ENCODE assay signal across 32 cellular contexts in genomic region chr13:41186481-41186880, GRCh38.
"Had no signal": no experiment of that assay in that cellular context is flagged by ENCODE, and none has a peak within 500 bp of the region (broad histone marks: within the 10 kb centered on the region; RNA-seq: fewer than 3 reads in every experiment).

No MANE protein-coding gene starts in this region.

- H3K27me3 ChIP-seq: adrenal gland, body of pancreas, brain microvascular endothelial cell, breast epithelium had no signal

- H3K27me3 Mint-ChIP-seq: activated B cell treated with CpG ODN at 0.5 μM for 24 hours; activated CD4-positive, alpha-beta memory T cell treated with anti-CD3 and anti-CD28 coated beads, Interleukin-2, amount 10 ng/mL, durations not matched to agents 7 days and 5 days; activated CD4-positive, alpha-beta T cell treated with anti-CD3 and anti-CD28 coated beads, Interleukin-2, amount 10 ng/mL, durations not matched to agents 7 days and 5 days; activated CD8-positive, alpha-beta memory T cell treated with anti-CD3 and anti-CD28 coated beads, Interleukin-2, amount 10 ng/mL, durations not matched to agents 7 days and 5 days; activated naive CD8-positive, alpha-beta T cell treated with anti-CD3 and anti-CD28 coated beads for 36 hours; activated T-cell treated with anti-CD3 and anti-CD28 coated beads, Interleukin-2, amount 50 U/mL, for 24 hours had no signal

- H3K27ac Mint-ChIP-seq: activated B cell treated with CpG ODN at 0.5 μM for 24 hours; activated CD4-positive, alpha-beta memory T cell treated with anti-CD3 and anti-CD28 coated beads, Interleukin-2, amount 10 ng/mL, durations not matched to agents 7 days and 5 days; activated CD4-positive, alpha-beta T cell treated with anti-CD3 and anti-CD28 coated beads, Interleukin-2, amount 10 ng/mL, durations not matched to agents 7 days and 5 days; activated CD8-positive, alpha-beta memory T cell treated with anti-CD3 and anti-CD28 coated beads, Interleukin-2, amount 10 ng/mL, durations not matched to agents 7 days and 5 days; activated CD8-positive, alpha-beta T cell treated with anti-CD3 and anti-CD28 coated beads, Interleukin-2, amount 10 ng/mL, durations not matched to agents 7 days and 5 days; activated naive CD4-positive, alpha-beta T cell treated with anti-CD3 and anti-CD28 coated beads for 36 hours; activated naive CD4-positive, alpha-beta T cell treated with anti-CD3 and anti-CD28 coated beads, Interleukin-2, amount 50 U/mL, for 72 hours; activated naive CD8-positive, alpha-beta T cell treated with anti-CD3 and anti-CD28 coated beads for 36 hours; activated T-cell treated with anti-CD3 and anti-CD28 coated beads, Interleukin-2, amount 50 U/mL, for 24 hours; T-helper 1 cell treated with Interleukin-12 subunit alpha and Interleukin-12 subunit beta and Interleukin-4 antibody, amounts not matched to agents 30 μg/mL and 1 μg/mL, for 36 hours; T-helper 2 cell treated with Interferon-gamma antibody and Interleukin-4, amounts not matched to agents 5 μg/mL and 100 μg/mL, for 36 hours had no signal

- DNase-seq: activated B cell treated with CpG ODN at 0.5 μM for 24 hours; activated CD4-positive, alpha-beta memory T cell treated with anti-CD3 and anti-CD28 coated beads, Interleukin-2, amount 10 ng/mL, durations not matched to agents 7 days and 5 days; activated CD4-positive, alpha-beta T cell treated with anti-CD3 and anti-CD28 coated beads for 48 hours; activated CD4-positive, alpha-beta T cell treated with anti-CD3 and anti-CD28 coated beads, Interleukin-2, amount 10 ng/mL, durations not matched to agents 7 days and 5 days; activated CD4-positive, alpha-beta T cell treated with anti-CD3 and anti-CD28 coated beads, Interleukin-2, amount 50 U/mL, for 48 hours; activated CD4-positive, CD25-positive, alpha-beta regulatory T cell treated with anti-CD3 and anti-CD28 coated beads, Interleukin-2, amount 50 U/mL, for 72 hours; activated CD8-positive, alpha-beta memory T cell treated with anti-CD3 and anti-CD28 coated beads for 24 hours; activated CD8-positive, alpha-beta memory T cell treated with anti-CD3 and anti-CD28 coated beads, Interleukin-2, amount 10 ng/mL, durations not matched to agents 7 days and 5 days; activated CD8-positive, alpha-beta memory T cell treated with anti-CD3 and anti-CD28 coated beads, Interleukin-2, amount 50 U/mL, for 48 hours; activated CD8-positive, alpha-beta T cell treated with anti-CD3 and anti-CD28 coated beads, Interleukin-2, amount 10 ng/mL, durations not matched to agents 7 days and 5 days; activated effector memory CD4-positive, alpha-beta T cell treated with anti-CD3 and anti-CD28 coated beads, Interleukin-2, amount 50 U/mL, for 16 hours; activated gamma-delta T cell treated with Interleukin-2 at 50 U/mL for 16 hours; activated naive CD4-positive, alpha-beta T cell; activated naive CD4-positive, alpha-beta T cell treated with anti-CD3 and anti-CD28 coated beads for 36 hours; activated naive CD4-positive, alpha-beta T cell treated with anti-CD3 and anti-CD28 coated beads, Interleukin-2, amount 50 U/mL, for 16 hours; activated naive CD8-positive, alpha-beta T cell treated with anti-CD3 and anti-CD28 coated beads for 36 hours; activated T-cell treated with anti-CD3 and anti-CD28 coated beads, Interleukin-2, amount 50 U/mL, for 24 hours; activated T-cell treated with anti-CD3 and anti-CD28 coated beads, Interleukin-2, amount 50 U/mL, for 48 hours; adrenal gland; amniotic stem cell; aorta; body of pancreas; brain microvascular endothelial cell; central memory CD4-positive, alpha-beta T cell; T-helper 1 cell; T-helper 2 cell; T-helper 9 cell had no signal

- H3K27ac ChIP-seq: adrenal gland, body of pancreas, brain microvascular endothelial cell, breast epithelium, VCaP had no signal

- H3K4me1 ChIP-seq: adrenal gland, breast epithelium had no signal

- H3K9me3 ChIP-seq: adrenal gland, body of pancreas, breast epithelium had no signal

- H3K4me3 ChIP-seq: adrenal gland, body of pancreas, breast epithelium had no signal

- H3K9me3 Mint-ChIP-seq: activated B cell treated with CpG ODN at 0.5 μM for 24 hours; activated CD4-positive, alpha-beta memory T cell treated with anti-CD3 and anti-CD28 coated beads, Interleukin-2, amount 10 ng/mL, durations not matched to agents 7 days and 5 days; activated naive CD4-positive, alpha-beta T cell treated with anti-CD3 and anti-CD28 coated beads for 36 hours; activated naive CD4-positive, alpha-beta T cell treated with anti-CD3 and anti-CD28 coated beads, Interleukin-2, amount 50 U/mL, for 72 hours; activated T-cell treated with anti-CD3 and anti-CD28 coated beads, Interleukin-2, amount 50 U/mL, for 24 hours; T-helper 1 cell treated with Interleukin-12 subunit alpha and Interleukin-12 subunit beta and Interleukin-4 antibody, amounts not matched to agents 30 μg/mL and 1 μg/mL, for 36 hours; T-helper 2 cell treated with Interferon-gamma antibody and Interleukin-4, amounts not matched to agents 5 μg/mL and 100 μg/mL, for 36 hours had no signal

- ATAC-seq: activated CD8-positive, alpha-beta memory T cell treated with anti-CD3 and anti-CD28 coated beads, Interleukin-2, amount 10 ng/mL, durations not matched to agents 7 days and 5 days; activated CD8-positive, alpha-beta T cell treated with anti-CD3 and anti-CD28 coated beads, Interleukin-2, amount 10 ng/mL, durations not matched to agents 7 days and 5 days; activated naive CD4-positive, alpha-beta T cell treated with anti-CD3 and anti-CD28 coated beads, Interleukin-2, amount 50 U/mL, for 72 hours; body of pancreas had no signal

- H3K36me3 ChIP-seq: adrenal gland, brain microvascular endothelial cell, breast epithelium had no signal

- H3K4me3 Mint-ChIP-seq: activated B cell treated with CpG ODN at 0.5 μM for 24 hours; activated CD4-positive, alpha-beta memory T cell treated with anti-CD3 and anti-CD28 coated beads, Interleukin-2, amount 10 ng/mL, durations not matched to agents 7 days and 5 days; activated CD4-positive, alpha-beta T cell treated with anti-CD3 and anti-CD28 coated beads, Interleukin-2, amount 10 ng/mL, durations not matched to agents 7 days and 5 days; activated CD8-positive, alpha-beta memory T cell treated with anti-CD3 and anti-CD28 coated beads, Interleukin-2, amount 10 ng/mL, durations not matched to agents 7 days and 5 days; activated CD8-positive, alpha-beta T cell treated with anti-CD3 and anti-CD28 coated beads, Interleukin-2, amount 10 ng/mL, durations not matched to agents 7 days and 5 days; activated naive CD4-positive, alpha-beta T cell treated with anti-CD3 and anti-CD28 coated beads for 36 hours; activated naive CD8-positive, alpha-beta T cell treated with anti-CD3 and anti-CD28 coated beads for 36 hours; activated T-cell treated with anti-CD3 and anti-CD28 coated beads, Interleukin-2, amount 50 U/mL, for 24 hours; T-helper 1 cell treated with Interleukin-12 subunit alpha and Interleukin-12 subunit beta and Interleukin-4 antibody, amounts not matched to agents 30 μg/mL and 1 μg/mL, for 36 hours; T-helper 2 cell treated with Interferon-gamma antibody and Interleukin-4, amounts not matched to agents 5 μg/mL and 100 μg/mL, for 36 hours had no signal
